ENCODE assay signal across 8 cellular contexts in genomic region chr7:32691923-32692815, GRCh38.
DNase-seq lines count a peak whose midpoint lies in the region; ATAC-seq and TF ChIP-seq lines count a peak whose summit lies in the region.
"Not testable (repeated sequence)": the region's sequence is repeated elsewhere in the genome, so short reads cannot be mapped to it uniquely, and the experiment has no call there.

No MANE protein-coding gene starts in this region.

- H3K36me3 ChIP-seq in cardiac muscle cell; parathyroid adenoma (ENCODE audit: control insufficient read depth, insufficient read depth, low read length): not testable (repeated sequence)

- H3K4me2 ChIP-seq in parathyroid adenoma (ENCODE audit: low read length): not testable (repeated sequence)

- not testable (repeated sequence) for H3K27me3 ChIP-seq in cardiac muscle cell; parathyroid adenoma (ENCODE audit: control insufficient read depth, insufficient read depth, low read length)

- not testable (repeated sequence) for H3K4me1 ChIP-seq in cardiac muscle cell (ENCODE audit: low read depth); parathyroid adenoma

- H3K9me3 ChIP-seq in cardiac muscle cell (ENCODE audit: low read depth); parathyroid adenoma (ENCODE audit: control insufficient read depth, low read length): not testable (repeated sequence)

- H3K9ac ChIP-seq in parathyroid adenoma: not testable (repeated sequence)

- not testable (repeated sequence) for H3K27ac ChIP-seq in cardiac muscle cell, parathyroid adenoma

- not testable (repeated sequence) for H3K4me3 ChIP-seq in AG09309 (ENCODE audit: control insufficient read depth, low read depth, low read length); LNCaP clone FGC (ENCODE audit: low read depth, low read length); cardiac muscle cell; parathyroid adenoma (ENCODE audit: low read depth, low read length)

- peak; percentile 80 for ATAC-seq in GM18861 (IDR thresholded peaks at IDR 0.05; ENCODE audit: unreplicated experiment)
- peak; percentile 61 for ATAC-seq in HG02623 (IDR thresholded peaks at IDR 0.05; ENCODE audit: unreplicated experiment)

- peak; percentile 23 for TF ChIP-seq CTCF in AG09309 (IDR thresholded peaks at IDR 0.05; ENCODE audit: control insufficient read depth, insufficient read depth, low read depth, low read length, missing control alignments)
- peak; percentile 28; the same call in 1 of the 2 replicates for TF ChIP-seq CTCF in LNCaP clone FGC (IDR thresholded peaks at IDR 0.05; ENCODE audit: control insufficient read depth, extremely low read depth, insufficient read depth)
- peak; percentile 33 for TF ChIP-seq CTCF in cardiac muscle cell (IDR thresholded peaks at IDR 0.05; ENCODE audit: low read depth, low read length)
- TF ChIP-seq CTCF in parathyroid adenoma (IDR thresholded peaks at IDR 0.05): peak; percentile 23

- not testable (repeated sequence) for H3K79me2 ChIP-seq in parathyroid adenoma

- not testable (repeated sequence) for DNase-seq in AG09309 (ENCODE audit: low read depth); LNCaP clone FGC (ENCODE audit: low read depth)
- DNase-seq in SIG-M5 treated with dmso at 0.1 percent for 504 hours (lab: John Stamatoyannopoulos, UW; ENCODE audit: unreplicated experiment) (peak; percentile 54), amniotic epithelial cell (ENCODE audit: low read depth) (peak; percentile 54), cardiac muscle cell (ENCODE audit: low read depth in 1 of 2, low spot score in 1 of 2) (peak in 1 of 2 donors; percentile 67)

- H2AFZ ChIP-seq in parathyroid adenoma: peak overlapping the region; percentile 56
